ENCODE assay signal across 37 cellular contexts in genomic region chr20:59415224-59415623, GRCh38.
"Had no signal": no experiment of that assay in that cellular context is flagged by ENCODE, and none has a peak within 500 bp of the region (broad histone marks: within the 10 kb centered on the region; RNA-seq: fewer than 3 reads in every experiment).

No MANE protein-coding gene starts in this region.

- H3K36me3 Mint-ChIP-seq: activated CD4-positive, alpha-beta memory T cell treated with anti-CD3 and anti-CD28 coated beads for 36 hours; activated naive CD4-positive, alpha-beta T cell treated with anti-CD3 and anti-CD28 coated beads, Interleukin-2, amount 10 ng/mL, durations not matched to agents 7 days and 5 days; activated naive CD4-positive, alpha-beta T cell treated with anti-CD3 and anti-CD28 coated beads, Interleukin-2, amount 50 U/mL, for 24 hours; activated naive CD8-positive, alpha-beta T cell; activated naive CD8-positive, alpha-beta T cell treated with anti-CD3 and anti-CD28 coated beads, Interleukin-2, amount 10 ng/mL, durations not matched to agents 7 days and 5 days had no signal

- H3K4me1 ChIP-seq: ascending aorta, body of pancreas, breast epithelium had no signal

- H3K9me3 ChIP-seq: ascending aorta, body of pancreas, breast epithelium had no signal

- H3K4me3 Mint-ChIP-seq: activated B cell treated with CpG ODN at 0.5 μM for 24 hours; activated CD4-positive, alpha-beta memory T cell treated with anti-CD3 and anti-CD28 coated beads for 36 hours; activated CD4-positive, alpha-beta T cell treated with anti-CD3 and anti-CD28 coated beads, Interleukin-2, amount 10 ng/mL, durations not matched to agents 24 days and 14 days; activated CD8-positive, alpha-beta T cell treated with anti-CD3 and anti-CD28 coated beads for 36 hours; activated naive CD4-positive, alpha-beta T cell treated with anti-CD3 and anti-CD28 coated beads, Interleukin-2, amount 10 ng/mL, durations not matched to agents 7 days and 5 days; activated naive CD4-positive, alpha-beta T cell treated with anti-CD3 and anti-CD28 coated beads, Interleukin-2, amount 50 U/mL, for 24 hours; activated naive CD8-positive, alpha-beta T cell; activated naive CD8-positive, alpha-beta T cell treated with anti-CD3 and anti-CD28 coated beads, Interleukin-2, amount 10 ng/mL, durations not matched to agents 7 days and 5 days; activated naive CD8-positive, alpha-beta T cell treated with anti-CD3 and anti-CD28 coated beads, Interleukin-2, amount 50 U/mL, for 24 hours; activated T-cell treated with anti-CD3 and anti-CD28 coated beads, Interleukin-2, amount 50 U/mL, for 4 hours; activated T-cell treated with anti-CD3 and anti-CD28 coated beads, Interleukin-2, amount 50 U/mL, for 72 hours; activated T-helper 1 cell treated with anti-CD3 and anti-CD28 coated beads, Interleukin-12 subunit alpha, Interleukin-12 subunit beta, Interleukin-2, Interleukin-4 antibody, amounts not matched to agents 30 ng/mL and 10 ng/mL and 1 ng/mL, durations not matched to agents 14 hours and 24 hours and 36 hours; T-helper 1 cell treated with Interleukin-12 subunit alpha and Interleukin-12 subunit beta and Interleukin-4 antibody, amounts not matched to agents 30 μg/mL and 1 μg/mL, for 36 hours; T-helper 2 cell treated with Interferon-gamma antibody and Interleukin-4, amounts not matched to agents 5 μg/mL and 100 μg/mL, for 36 hours had no signal

- H3K9me3 Mint-ChIP-seq: activated B cell treated with CpG ODN at 0.5 μM for 24 hours; activated CD4-positive, alpha-beta memory T cell treated with anti-CD3 and anti-CD28 coated beads for 36 hours; activated CD4-positive, alpha-beta T cell treated with anti-CD3 and anti-CD28 coated beads, Interleukin-2, amount 10 ng/mL, durations not matched to agents 24 days and 14 days; activated CD8-positive, alpha-beta T cell treated with anti-CD3 and anti-CD28 coated beads for 36 hours; activated naive CD4-positive, alpha-beta T cell treated with anti-CD3 and anti-CD28 coated beads, Interleukin-2, amount 10 ng/mL, durations not matched to agents 7 days and 5 days; activated naive CD4-positive, alpha-beta T cell treated with anti-CD3 and anti-CD28 coated beads, Interleukin-2, amount 50 U/mL, for 24 hours; activated naive CD8-positive, alpha-beta T cell treated with anti-CD3 and anti-CD28 coated beads, Interleukin-2, amount 10 ng/mL, durations not matched to agents 7 days and 5 days; activated naive CD8-positive, alpha-beta T cell treated with anti-CD3 and anti-CD28 coated beads, Interleukin-2, amount 50 U/mL, for 24 hours; activated T-cell treated with anti-CD3 and anti-CD28 coated beads, Interleukin-2, amount 50 U/mL, for 4 hours; activated T-cell treated with anti-CD3 and anti-CD28 coated beads, Interleukin-2, amount 50 U/mL, for 72 hours; activated T-helper 1 cell treated with anti-CD3 and anti-CD28 coated beads, Interleukin-12 subunit alpha, Interleukin-12 subunit beta, Interleukin-2, Interleukin-4 antibody, amounts not matched to agents 30 ng/mL and 10 ng/mL and 1 ng/mL, durations not matched to agents 14 hours and 24 hours and 36 hours; activated T-helper 2 cell treated with anti-CD3 and anti-CD28 coated beads, Interferon-gamma antibody, Interleukin-2, Interleukin-4, amounts not matched to agents 10 μg/mL and 5 μg/mL and 100 μg/mL, durations not matched to agents 14 hours and 24 hours and 36 hours; T-helper 1 cell treated with Interleukin-12 subunit alpha and Interleukin-12 subunit beta and Interleukin-4 antibody, amounts not matched to agents 30 μg/mL and 1 μg/mL, for 36 hours; T-helper 2 cell treated with Interferon-gamma antibody and Interleukin-4, amounts not matched to agents 5 μg/mL and 100 μg/mL, for 36 hours had no signal

- H3K36me3 ChIP-seq: ascending aorta, brain microvascular endothelial cell, breast epithelium had no signal

- H3K27me3 Mint-ChIP-seq: activated naive CD8-positive, alpha-beta T cell had no signal

- ATAC-seq: activated CD8-positive, alpha-beta T cell treated with anti-CD3 and anti-CD28 coated beads for 36 hours; activated naive CD8-positive, alpha-beta T cell treated with anti-CD3 and anti-CD28 coated beads, Interleukin-2, amount 50 U/mL, for 24 hours; activated T-cell treated with anti-CD3 and anti-CD28 coated beads, Interleukin-2, amount 50 U/mL, for 4 hours; activated T-cell treated with anti-CD3 and anti-CD28 coated beads, Interleukin-2, amount 50 U/mL, for 72 hours; body of pancreas had no signal

- H3K27ac ChIP-seq: ascending aorta, body of pancreas, brain microvascular endothelial cell, breast epithelium, VCaP had no signal

- H3K4me3 ChIP-seq: ascending aorta, body of pancreas, breast epithelium had no signal

- FAIRE-seq: TTC549 had no signal

- H3K27me3 ChIP-seq: ascending aorta, body of pancreas, brain microvascular endothelial cell had no signal

- DNase-seq: activated B cell treated with CpG ODN at 0.5 μM for 24 hours; activated CD4-positive, alpha-beta memory T cell treated with anti-CD3 and anti-CD28 coated beads for 36 hours; activated CD4-positive, alpha-beta T cell treated with anti-CD3 and anti-CD28 coated beads for 4 hours; activated CD4-positive, alpha-beta T cell treated with anti-CD3 and anti-CD28 coated beads, Interleukin-2, amount 10 ng/mL, durations not matched to agents 24 days and 14 days; activated CD4-positive, alpha-beta T cell treated with anti-CD3 and anti-CD28 coated beads, Interleukin-2, amount 50 U/mL, for 1 hour; activated CD4-positive, alpha-beta T cell treated with anti-CD3 and anti-CD28 coated beads, Interleukin-2, amount 50 U/mL, for 4 hours; activated CD4-positive, CD25-positive, alpha-beta regulatory T cell treated with anti-CD3 and anti-CD28 coated beads, Interleukin-2, amount 50 U/mL, for 72 hours; activated CD8-positive, alpha-beta memory T cell treated with anti-CD3 and anti-CD28 coated beads, Interleukin-2, amount 50 U/mL, for 4 hours; activated CD8-positive, alpha-beta T cell treated with anti-CD3 and anti-CD28 coated beads for 36 hours; activated effector memory CD4-positive, alpha-beta T cell treated with Interleukin-2 at 50 U/mL for 16 hours; activated gamma-delta T cell; activated naive CD4-positive, alpha-beta T cell treated with anti-CD3 and anti-CD28 coated beads, Interleukin-2, amount 10 ng/mL, durations not matched to agents 7 days and 5 days; activated naive CD4-positive, alpha-beta T cell treated with Interleukin-2 at 50 U/mL for 16 hours; activated naive CD8-positive, alpha-beta T cell treated with anti-CD3 and anti-CD28 coated beads, Interleukin-2, amount 10 ng/mL, durations not matched to agents 7 days and 5 days; activated naive CD8-positive, alpha-beta T cell treated with anti-CD3 and anti-CD28 coated beads, Interleukin-2, amount 50 U/mL, for 24 hours; activated T-cell treated with anti-CD3 and anti-CD28 coated beads for 4 hours; activated T-cell treated with anti-CD3 and anti-CD28 coated beads, Interleukin-2, amount 50 U/mL, for 1 hour; activated T-cell treated with anti-CD3 and anti-CD28 coated beads, Interleukin-2, amount 50 U/mL, for 4 hours; activated T-cell treated with anti-CD3 and anti-CD28 coated beads, Interleukin-2, amount 50 U/mL, for 72 hours; amygdala; anterior cingulate cortex; body of pancreas; brain microvascular endothelial cell; central memory CD4-positive, alpha-beta T cell; T-helper 1 cell; T-helper 2 cell; T-helper 9 cell had no signal

- H3K4me1 Mint-ChIP-seq: activated B cell treated with CpG ODN at 0.5 μM for 24 hours; activated CD4-positive, alpha-beta T cell treated with anti-CD3 and anti-CD28 coated beads, Interleukin-2, amount 10 ng/mL, durations not matched to agents 24 days and 14 days; activated naive CD4-positive, alpha-beta T cell treated with anti-CD3 and anti-CD28 coated beads, Interleukin-2, amount 10 ng/mL, durations not matched to agents 7 days and 5 days; activated naive CD4-positive, alpha-beta T cell treated with anti-CD3 and anti-CD28 coated beads, Interleukin-2, amount 50 U/mL, for 24 hours; activated naive CD8-positive, alpha-beta T cell treated with anti-CD3 and anti-CD28 coated beads, Interleukin-2, amount 10 ng/mL, durations not matched to agents 7 days and 5 days; activated naive CD8-positive, alpha-beta T cell treated with anti-CD3 and anti-CD28 coated beads, Interleukin-2, amount 50 U/mL, for 24 hours had no signal

- H3K27ac Mint-ChIP-seq: activated B cell treated with CpG ODN at 0.5 μM for 24 hours; activated CD4-positive, alpha-beta memory T cell treated with anti-CD3 and anti-CD28 coated beads for 36 hours; activated CD4-positive, alpha-beta T cell treated with anti-CD3 and anti-CD28 coated beads, Interleukin-2, amount 10 ng/mL, durations not matched to agents 24 days and 14 days; activated CD8-positive, alpha-beta T cell treated with anti-CD3 and anti-CD28 coated beads for 36 hours; activated naive CD4-positive, alpha-beta T cell treated with anti-CD3 and anti-CD28 coated beads, Interleukin-2, amount 10 ng/mL, durations not matched to agents 7 days and 5 days; activated naive CD4-positive, alpha-beta T cell treated with anti-CD3 and anti-CD28 coated beads, Interleukin-2, amount 50 U/mL, for 24 hours; activated naive CD8-positive, alpha-beta T cell; activated naive CD8-positive, alpha-beta T cell treated with anti-CD3 and anti-CD28 coated beads, Interleukin-2, amount 10 ng/mL, durations not matched to agents 7 days and 5 days; activated naive CD8-positive, alpha-beta T cell treated with anti-CD3 and anti-CD28 coated beads, Interleukin-2, amount 50 U/mL, for 24 hours; activated T-cell treated with anti-CD3 and anti-CD28 coated beads, Interleukin-2, amount 50 U/mL, for 72 hours; activated T-helper 1 cell treated with anti-CD3 and anti-CD28 coated beads, Interleukin-12 subunit alpha, Interleukin-12 subunit beta, Interleukin-2, Interleukin-4 antibody, amounts not matched to agents 30 ng/mL and 10 ng/mL and 1 ng/mL, durations not matched to agents 14 hours and 24 hours and 36 hours; activated T-helper 2 cell treated with anti-CD3 and anti-CD28 coated beads, Interferon-gamma antibody, Interleukin-2, Interleukin-4, amounts not matched to agents 10 μg/mL and 5 μg/mL and 100 μg/mL, durations not matched to agents 14 hours and 24 hours and 36 hours; T-helper 1 cell treated with Interleukin-12 subunit alpha and Interleukin-12 subunit beta and Interleukin-4 antibody, amounts not matched to agents 30 μg/mL and 1 μg/mL, for 36 hours; T-helper 2 cell treated with Interferon-gamma antibody and Interleukin-4, amounts not matched to agents 5 μg/mL and 100 μg/mL, for 36 hours had no signal
